Comparison of ENCODE assay signal across 8 cellular contexts in the genomic region with DNA sequence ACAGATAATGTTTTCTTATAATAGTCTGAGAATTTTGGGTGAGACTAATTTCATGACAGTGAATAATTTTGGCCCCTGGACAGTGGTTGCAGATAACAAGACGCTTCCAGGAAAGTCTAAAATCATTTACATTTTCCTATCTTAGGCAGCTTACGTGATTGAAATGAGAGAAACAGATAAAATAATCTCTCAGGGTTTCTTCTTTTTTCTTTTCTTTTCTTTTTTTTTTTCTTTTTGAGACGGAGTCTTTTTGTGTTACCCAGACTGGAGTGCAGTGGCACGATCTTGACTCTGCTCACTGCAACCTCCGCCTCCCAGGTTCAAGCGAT. TPM values are rescaled to one million over a fixed set of nuclear protein-coding genes. Genes with fewer than 3 reads are reported as not detected.
A peak's percentile ranks its signal among the peaks of the same experiment; 100 is the strongest.
DNase-seq lines count a peak whose midpoint lies in the region; ATAC-seq and TF ChIP-seq lines count a peak whose summit lies in the region.

No MANE protein-coding gene starts in this region.

- CTCF ChIA-PET in activated CD4-positive, alpha-beta memory T cell treated with anti-CD3 and anti-CD28 coated beads for 36 hours (lab: Charles Lee) = interaction anchor here (0.6 to 6.3 kb wide), 43 partner anchors 9 to 222 kb away, joined by 3 to 109 read pairs (median 7); a partner anchor contains a TSS

- H3K27me3 ChIP-seq in heart right ventricle (no peaks in the 10 kb centered on the region), upper lobe of left lung (no peaks in the 10 kb centered on the region)

- peaks cover 4% of the 10 kb centered on the region for H3K36me3 Mint-ChIP-seq in activated CD4-positive, alpha-beta memory T cell treated with anti-CD3 and anti-CD28 coated beads for 36 hours
- H3K36me3 Mint-ChIP-seq in immature natural killer cell = no peaks in the 10 kb centered on the region

- H3K9me3 ChIP-seq in heart right ventricle = no peaks in the 10 kb centered on the region
- no peaks in the 10 kb centered on the region for H3K9me3 ChIP-seq in upper lobe of left lung

- peak overlapping the region in 6 of 10 donors; percentile 51 to 85 (median 74) for H3K27ac ChIP-seq in heart right ventricle
- H3K27ac ChIP-seq in upper lobe of left lung = peak overlapping the region in 3 of 4 donors; percentile 76 to 78 (median 76)

- 61 to 65% methylated on average over 6 of the region's 6 CpGs for WGBS in heart right ventricle, 2 donors
- 62 to 66% methylated on average over 6 of the region's 6 CpGs for WGBS in upper lobe of left lung, 2 donors

- H3K4me3 Mint-ChIP-seq in activated CD4-positive, alpha-beta memory T cell treated with anti-CD3 and anti-CD28 coated beads for 36 hours = peak overlapping the region; percentile 66
- H3K4me3 Mint-ChIP-seq in immature natural killer cell = peak overlapping the region in 1 of 5 donors; percentile 50

- H3K36me3 ChIP-seq in heart right ventricle (no peaks in the 10 kb centered on the region), upper lobe of left lung (no peaks in the 10 kb centered on the region)

- H3K4me1 ChIP-seq in heart right ventricle = peaks cover 11 to 45% (median 28%) of the 10 kb centered on the region in 9 donors
- H3K4me1 ChIP-seq in upper lobe of left lung = peaks cover 22 to 54% (median 34%) of the 10 kb centered on the region in 4 donors

- H3K4me3 ChIP-seq in heart right ventricle (peak overlapping the region in 1 of 10 donors; percentile 11), upper lobe of left lung (no peak overlapping the region)

- intact Hi-C loops in heart right ventricle (cut with DNase I) (loop anchor here in 9 of 10 donors (1.0 to 10.0 kb wide), 11 partner anchors 66 to 211 kb away; no protein-coding TSS in a partner anchor), left ventricle myocardium superior (cut with micrococcal nuclease) (loop anchor here (10.0 kb wide), 1 partner anchor 51 kb away; no protein-coding TSS in a partner anchor)
- intact Hi-C loops in activated CD4-positive, alpha-beta memory T cell treated with anti-CD3 and anti-CD28 coated beads for 36 hours (cut with micrococcal nuclease) = loop anchor here (1.0 to 10.0 kb wide), 7 partner anchors 15 to 1169 kb away; no protein-coding TSS in a partner anchor

- no peaks in the 10 kb centered on the region for H3K9me3 Mint-ChIP-seq in activated CD4-positive, alpha-beta memory T cell treated with anti-CD3 and anti-CD28 coated beads for 36 hours
- no peaks in the 10 kb centered on the region for H3K9me3 Mint-ChIP-seq in immature natural killer cell

- H3K4me1 Mint-ChIP-seq in activated CD4-positive, alpha-beta memory T cell treated with anti-CD3 and anti-CD28 coated beads for 36 hours (ENCODE audit: low read depth) = peaks cover 62% of the 10 kb centered on the region
- H3K4me1 Mint-ChIP-seq in immature natural killer cell = peaks cover 37 to 49% of the 10 kb centered on the region in 2 donors

- TF ChIP-seq CTCF in heart right ventricle (IDR thresholded peaks at IDR 0.05) = no peak
- no peak for TF ChIP-seq CTCF in upper lobe of left lung (IDR thresholded peaks at IDR 0.05)

- ATAC-seq in heart right ventricle = no peak
- ATAC-seq in left ventricle myocardium superior = no peak
- ATAC-seq in upper lobe of left lung (ENCODE audit: low FRiP score in 2 of 2) = no peak
- no peak for ATAC-seq in HG02610 (IDR thresholded peaks at IDR 0.05; ENCODE audit: unreplicated experiment)

- no peak for TF ChIP-seq POLR2A in upper lobe of left lung (IDR thresholded peaks at IDR 0.05)

- no peak for TF ChIP-seq EP300 in upper lobe of left lung (IDR thresholded peaks at IDR 0.05)

- POLR2A ChIA-PET in activated CD4-positive, alpha-beta memory T cell treated with anti-CD3 and anti-CD28 coated beads for 36 hours (lab: Charles Lee) = interaction anchor here (0.9 to 3.1 kb wide), 11 partner anchors 12 to 143 kb away, joined by 3 to 23 read pairs (median 6); no protein-coding TSS in a partner anchor

- peak overlapping the region; percentile 63 for H3K27ac Mint-ChIP-seq in activated CD4-positive, alpha-beta memory T cell treated with anti-CD3 and anti-CD28 coated beads for 36 hours
- peak overlapping the region in 5 of 6 donors; percentile 51 to 82 (median 69) for H3K27ac Mint-ChIP-seq in immature natural killer cell

- DNase-seq in heart right ventricle (no peak), left ventricle myocardium superior (no peak), immature natural killer cell (no peak), upper lobe of left lung (no peak), SHP77 treated with DMSO at 0.1 percent for 48 hours (lab: John Stamatoyannopoulos, UW) (no peak), NCI-H1436 treated with DMSO at 0.1 percent for 48 hours (lab: John Stamatoyannopoulos, UW) (no peak)
- no peak for DNase-seq in activated CD4-positive, alpha-beta memory T cell treated with anti-CD3 and anti-CD28 coated beads for 36 hours

- no peaks in the 10 kb centered on the region for H3K27me3 Mint-ChIP-seq in activated CD4-positive, alpha-beta memory T cell treated with anti-CD3 and anti-CD28 coated beads for 36 hours
- H3K27me3 Mint-ChIP-seq in immature natural killer cell (ENCODE audit: low read depth in 3 of 3) = peaks cover 0 to 2% (median 2%) of the 10 kb centered on the region in 3 donors

RNA-seq across cellular contexts. Expression of a gene that starts 4.2 kb away (rescaled TPM):
- total RNA-seq in heart right ventricle (10 to 100 TPM; 17.7 to 73.7 (median 22.5) TPM), left ventricle myocardium superior (25.4 TPM), upper lobe of left lung (100 to 1,000 TPM in 4 of 6 donors, 10 to 100 TPM in 2; 56.6 to 184 (median 102) TPM)
- polyA plus RNA-seq in heart right ventricle (10 to 100 TPM; 16.3 to 16.6 TPM), immature natural killer cell (100 to 1,000 TPM; 108 to 164 (median 162) TPM)
- total RNA-seq in activated CD4-positive, alpha-beta memory T cell treated with anti-CD3 and anti-CD28 coated beads for 36 hours = 100 to 1,000 TPM; 164 to 169 TPM

RNA-seq across cellular contexts. Expression of a gene that starts 57.3 kb away (rescaled TPM):
- total RNA-seq in heart right ventricle = 10 to 100 TPM in 1 of 10 donors, 1 to 10 TPM in 9; 3.6 to 10.9 (median 4.8) TPM
- 1 to 10 TPM; 2.2 to 3.8 TPM for polyA plus RNA-seq in heart right ventricle
- 2.9 TPM for total RNA-seq in left ventricle myocardium superior
- 10 to 100 TPM; 69.9 to 72.6 TPM for total RNA-seq in activated CD4-positive, alpha-beta memory T cell treated with anti-CD3 and anti-CD28 coated beads for 36 hours
- polyA plus RNA-seq in immature natural killer cell = 10 to 100 TPM; 20.7 to 50.4 (median 21.7) TPM
- total RNA-seq in upper lobe of left lung = 10 to 100 TPM in 2 of 6 donors, 1 to 10 TPM in 4; 7.7 to 14.0 (median 9.3) TPM

Comparison
In these comparisons a context has a peak if more than half of its experiments do, and no peak if none do; other contexts are left out.
1. RNA of a gene that starts 57.3 kb away (total RNA-seq): 69.9 to 72.6 TPM in activated CD4-positive, alpha-beta memory T cell treated with anti-CD3 and anti-CD28 coated beads for 36 hours; 7.7 to 14.0 TPM in upper lobe of left lung, 3.6 to 10.9 TPM in heart right ventricle and 2.9 TPM in left ventricle myocardium superior (single experiment); every median in the first group is over 4 times any median in the second.